In genomic region chr19:13905634-13906524, GRCh38 we compare ENCODE assay signal across 8 cellular contexts. TPM values are rescaled to one million over a fixed set of nuclear protein-coding genes. Genes with fewer than 3 reads are reported as not detected.
DNase-seq lines count a peak whose midpoint lies in the region; ATAC-seq lines count a peak whose summit lies in the region.

Gene BRME1, minus strand, starts transcription at chr19:13906117. Its CDS starts 1,225 bp downstream, at chr19:13904892.
Gene CC2D1A, plus strand, starts transcription at chr19:13906201. Its CDS starts 241 bp downstream, at chr19:13906442.

- H3K79me2 ChIP-seq in Karpas-422 (ENCODE audit: low read length), result peaks cover 10% of the 10 kb centered on the region

- peaks cover 11% of the 10 kb centered on the region for H3K4me1 ChIP-seq in Karpas-422 (ENCODE audit: low read length)

- peak within 1 kb of the TSS; percentile 87 for H3K4me3 ChIP-seq in Karpas-422 (ENCODE audit: low read length)

- peaks cover 6% of the 10 kb centered on the region for H3K4me1 Mint-ChIP-seq in activated T-helper 17 cell treated with anti-CD3 and anti-CD28 coated beads, Interleukin-2, amount 50 U/mL, for 72 hours
- H3K4me1 Mint-ChIP-seq in natural killer cell treated with Interleukin-12 subunit alpha and Interleukin-12 subunit beta and Interleukin-15 and Interleukin-18, amount 100 ng/mL, for 72 hours (ENCODE audit: low read depth in 2 of 2), result peaks cover 13 to 16% of the 10 kb centered on the region in 2 donors

- H4K20me1 ChIP-seq in Karpas-422 (ENCODE audit: insufficient read depth, low read depth, low read length), result no peaks in the 10 kb centered on the region

- peak within 1 kb of the TSS; percentile 84 for H3K9ac ChIP-seq in Karpas-422 (ENCODE audit: low read length)

- H3K27me3 Mint-ChIP-seq in activated T-helper 17 cell treated with anti-CD3 and anti-CD28 coated beads, Interleukin-2, amount 50 U/mL, for 72 hours, result no peaks in the 10 kb centered on the region
- H3K27me3 Mint-ChIP-seq in natural killer cell treated with Interleukin-12 subunit alpha and Interleukin-12 subunit beta and Interleukin-15 and Interleukin-18, amount 100 ng/mL, for 72 hours, result no peaks in the 10 kb centered on the region

- ATAC-seq in GM21717 (IDR thresholded peaks at IDR 0.05; ENCODE audit: unreplicated experiment), result peak; percentile 81
- peak; percentile 98 for ATAC-seq in activated T-helper 17 cell treated with anti-CD3 and anti-CD28 coated beads, Interleukin-2, amount 50 U/mL, for 72 hours (replicated peaks)
- peak; percentile 99 for ATAC-seq in natural killer cell treated with Interleukin-12 subunit alpha and Interleukin-12 subunit beta and Interleukin-15 and Interleukin-18, amount 100 ng/mL, for 72 hours

- H3K4me3 Mint-ChIP-seq in activated T-helper 17 cell treated with anti-CD3 and anti-CD28 coated beads, Interleukin-2, amount 50 U/mL, for 72 hours, result peak within 1 kb of the TSS; percentile 88
- peak within 1 kb of the TSS; percentile 83 for H3K4me3 Mint-ChIP-seq in natural killer cell treated with Interleukin-12 subunit alpha and Interleukin-12 subunit beta and Interleukin-15 and Interleukin-18, amount 100 ng/mL, for 72 hours

- H3K27ac Mint-ChIP-seq in activated T-helper 17 cell treated with anti-CD3 and anti-CD28 coated beads, Interleukin-2, amount 50 U/mL, for 72 hours, result peak within 1 kb of the TSS; percentile 85
- peak within 1 kb of the TSS; percentile 57 to 79 for H3K27ac Mint-ChIP-seq in natural killer cell treated with Interleukin-12 subunit alpha and Interleukin-12 subunit beta and Interleukin-15 and Interleukin-18, amount 100 ng/mL, for 72 hours

- H3K27me3 ChIP-seq in Karpas-422 (ENCODE audit: low read length), result no peaks in the 10 kb centered on the region

- no peaks in the 10 kb centered on the region for H3K36me3 ChIP-seq in Karpas-422 (ENCODE audit: insufficient read depth, low read length)

- H3K36me3 Mint-ChIP-seq in activated T-helper 17 cell treated with anti-CD3 and anti-CD28 coated beads, Interleukin-2, amount 50 U/mL, for 72 hours (ENCODE audit: low read depth), result peaks cover 14% of the 10 kb centered on the region
- H3K36me3 Mint-ChIP-seq in natural killer cell treated with Interleukin-12 subunit alpha and Interleukin-12 subunit beta and Interleukin-15 and Interleukin-18, amount 100 ng/mL, for 72 hours, result no peaks in the 10 kb centered on the region

- peak within 1 kb of the TSS; percentile 66 for H2AFZ ChIP-seq in Karpas-422 (ENCODE audit: low read length)

- H3K4me2 ChIP-seq in Karpas-422 (ENCODE audit: low read depth, low read length, poor library complexity, severe bottlenecking), result peak within 1 kb of the TSS; percentile 82

- H3K9me3 ChIP-seq in Karpas-422 (ENCODE audit: low read length), result no peaks in the 10 kb centered on the region

- H3K9me3 Mint-ChIP-seq in activated T-helper 17 cell treated with anti-CD3 and anti-CD28 coated beads, Interleukin-2, amount 50 U/mL, for 72 hours, result no peaks in the 10 kb centered on the region
- H3K9me3 Mint-ChIP-seq in natural killer cell treated with Interleukin-12 subunit alpha and Interleukin-12 subunit beta and Interleukin-15 and Interleukin-18, amount 100 ng/mL, for 72 hours, result no peaks in the 10 kb centered on the region

- H3K9me2 ChIP-seq in Karpas-422 (replicated peaks; ENCODE audit: insufficient read depth, low read length), result no peaks in the 10 kb centered on the region

- DNase-seq in DMS53 (lab: John Stamatoyannopoulos, UW) (peak; percentile 96), Karpas-422 (peak; percentile 97), RKO (ENCODE audit: low spot score) (peak; percentile 93), fibroblast of peridontal ligament (ENCODE audit: extremely low read depth) (peak; percentile 69)
- peak; percentile 95 for DNase-seq in natural killer cell treated with Interleukin-12 subunit alpha and Interleukin-12 subunit beta and Interleukin-15 and Interleukin-18, amount 100 ng/mL, for 72 hours (ENCODE audit: low spot score)
- peak; percentile 93 for DNase-seq in stimulated activated naive CD4-positive, alpha-beta T cell treated with Interleukin-2 at 50 U/mL for 16 hours (lab: John Stamatoyannopoulos, UW)

- no peak within 1 kb of the TSS for H3K27ac ChIP-seq in Karpas-422 (ENCODE audit: low read length)

RNA-seq across cellular contexts. Expression of gene BRME1, which starts in this region (rescaled TPM):
- 0.47 TPM in 1 of 2 replicates, not detected in the other for total RNA-seq in Karpas-422 (2014; rRNA removed; shearing (Covaris generic); ENCODE audit: low replicate concordance)
- 10 to 100 TPM in 1 of 2 donors, 1 to 10 TPM in 1; 4.8 to 12.5 TPM for total RNA-seq in activated T-helper 17 cell treated with anti-CD3 and anti-CD28 coated beads, Interleukin-2, amount 50 U/mL, for 72 hours
- total RNA-seq in natural killer cell treated with Interleukin-12 subunit alpha and Interleukin-12 subunit beta and Interleukin-15 and Interleukin-18, amount 100 ng/mL, for 72 hours, result 1 to 10 TPM; 3.7 to 4.0 TPM

RNA-seq across cellular contexts. Expression of gene CC2D1A, which starts in this region (rescaled TPM):
- total RNA-seq in Karpas-422 (2014; rRNA removed; shearing (Covaris generic); ENCODE audit: low replicate concordance), result 9.9 and 28.6 TPM in 2 replicates
- 10 to 100 TPM; 34.6 to 35.4 TPM for total RNA-seq in activated T-helper 17 cell treated with anti-CD3 and anti-CD28 coated beads, Interleukin-2, amount 50 U/mL, for 72 hours
- 10 to 100 TPM; 33.2 to 41.3 TPM for total RNA-seq in natural killer cell treated with Interleukin-12 subunit alpha and Interleukin-12 subunit beta and Interleukin-15 and Interleukin-18, amount 100 ng/mL, for 72 hours
